ENCODE assay signal across 15 cellular contexts in genomic region chr11:2572491-2573239, GRCh38.
"Had no signal": no experiment of that assay in that cellular context is flagged by ENCODE, and none has a peak within 500 bp of the region (broad histone marks: within the 10 kb centered on the region; RNA-seq: fewer than 3 reads in every experiment).

No MANE protein-coding gene starts in this region.

- H3K27ac Mint-ChIP-seq: activated CD8-positive, alpha-beta T cell treated with anti-CD3 and anti-CD28 coated beads, Interleukin-2, amount 10 ng/mL, durations not matched to agents 7 days and 5 days; activated naive CD4-positive, alpha-beta T cell treated with anti-CD3 and anti-CD28 coated beads, Interleukin-2, amount 10 ng/mL, durations not matched to agents 7 days and 5 days; activated T-helper 1 cell treated with anti-CD3 and anti-CD28 coated beads, Interleukin-12 subunit alpha, Interleukin-12 subunit beta, Interleukin-2, Interleukin-4 antibody, amounts not matched to agents 30 ng/mL and 10 ng/mL and 1 ng/mL, durations not matched to agents 14 hours and 24 hours and 36 hours; WTC11 had no signal

- H3K4me3 Mint-ChIP-seq: activated CD8-positive, alpha-beta T cell treated with anti-CD3 and anti-CD28 coated beads, Interleukin-2, amount 10 ng/mL, durations not matched to agents 7 days and 5 days; activated naive CD4-positive, alpha-beta T cell treated with anti-CD3 and anti-CD28 coated beads, Interleukin-2, amount 10 ng/mL, durations not matched to agents 7 days and 5 days; activated T-helper 1 cell treated with anti-CD3 and anti-CD28 coated beads, Interleukin-12 subunit alpha, Interleukin-12 subunit beta, Interleukin-2, Interleukin-4 antibody, amounts not matched to agents 30 ng/mL and 10 ng/mL and 1 ng/mL, durations not matched to agents 14 hours and 24 hours and 36 hours; WTC11 had no signal

- H3K27me3 Mint-ChIP-seq: activated naive CD4-positive, alpha-beta T cell treated with anti-CD3 and anti-CD28 coated beads, Interleukin-2, amount 10 ng/mL, durations not matched to agents 7 days and 5 days had no signal

- ATAC-seq: activated CD8-positive, alpha-beta T cell treated with anti-CD3 and anti-CD28 coated beads, Interleukin-2, amount 10 ng/mL, durations not matched to agents 7 days and 5 days; body of pancreas; WTC11 had no signal

- H3K36me3 ChIP-seq: tibial artery, uterus had no signal

- H2AFZ ChIP-seq: hepatocyte had no signal

- H3K36me3 Mint-ChIP-seq: activated naive CD4-positive, alpha-beta T cell treated with anti-CD3 and anti-CD28 coated beads, Interleukin-2, amount 10 ng/mL, durations not matched to agents 7 days and 5 days; WTC11 had no signal

- H3K79me2 ChIP-seq: hepatocyte had no signal

- H3K4me1 Mint-ChIP-seq: activated naive CD4-positive, alpha-beta T cell treated with anti-CD3 and anti-CD28 coated beads, Interleukin-2, amount 10 ng/mL, durations not matched to agents 7 days and 5 days; WTC11 had no signal

- H3K27ac ChIP-seq: body of pancreas, coronary artery, esophagus muscularis mucosa, hepatocyte, tibial artery, uterus had no signal

- H3K4me3 ChIP-seq: body of pancreas, coronary artery, esophagus muscularis mucosa, hepatocyte, tibial artery, uterus had no signal

- H3K4me1 ChIP-seq: body of pancreas, esophagus muscularis mucosa, tibial artery, uterus had no signal

- H3K4me2 ChIP-seq: hepatocyte had no signal

- H3K9me3 ChIP-seq: body of pancreas, esophagus muscularis mucosa, tibial artery, uterus had no signal

- DNase-seq: activated CD4-positive, alpha-beta T cell treated with anti-CD3 and anti-CD28 coated beads for 48 hours; activated CD8-positive, alpha-beta T cell treated with anti-CD3 and anti-CD28 coated beads, Interleukin-2, amount 10 ng/mL, durations not matched to agents 7 days and 5 days; activated naive CD4-positive, alpha-beta T cell treated with anti-CD3 and anti-CD28 coated beads, Interleukin-2, amount 10 ng/mL, durations not matched to agents 7 days and 5 days; central memory CD4-positive, alpha-beta T cell; islet precursor cell; stimulated activated CD4-positive, alpha-beta T cell treated with anti-CD3 and anti-CD28 coated beads, Interleukin-4, amount 100 ng/mL, for 24 hours; stimulated activated naive CD4-positive, alpha-beta T cell had no signal

- H3K9me3 Mint-ChIP-seq: activated naive CD4-positive, alpha-beta T cell treated with anti-CD3 and anti-CD28 coated beads, Interleukin-2, amount 10 ng/mL, durations not matched to agents 7 days and 5 days; activated T-helper 1 cell treated with anti-CD3 and anti-CD28 coated beads, Interleukin-12 subunit alpha, Interleukin-12 subunit beta, Interleukin-2, Interleukin-4 antibody, amounts not matched to agents 30 ng/mL and 10 ng/mL and 1 ng/mL, durations not matched to agents 14 hours and 24 hours and 36 hours; WTC11 had no signal

- H3K27me3 ChIP-seq: body of pancreas, esophagus muscularis mucosa, hepatocyte, tibial artery, uterus had no signal
